In genomic region chr7:133723044-133723443, GRCh38 we compare ENCODE assay signal across 20 cellular contexts.
DNase-seq lines count a peak whose midpoint lies in the region; ATAC-seq and TF ChIP-seq lines count a peak whose summit lies in the region.
"Had no signal": no experiment of that assay in that cellular context is flagged by ENCODE, and none has a peak within 500 bp of the region (broad histone marks: within the 10 kb centered on the region; RNA-seq: fewer than 3 reads in every experiment).

No MANE protein-coding gene starts in this region.

- in situ Hi-C loops in ACHN (cut with HindIII; ENCODE audit: low pct_ligation_motif_present, low pct_unique_long_range_greater_than_20kb, low sequenced_read_pairs): no loop called here
- in situ Hi-C loops in Panc1 (cut with HindIII; ENCODE audit: low pct_unique_long_range_greater_than_20kb, low sequenced_read_pairs): no loop called here

- peak; percentile 10 for DNase-seq in ACHN
- DNase-seq in GM23338 (ENCODE audit: low spot score): no peak
- DNase-seq in Panc1 (ENCODE audit: low read depth, low spot score): no peak
- DNase-seq in epithelial cell of proximal tubule (ENCODE audit: low read depth): no peak
- DNase-seq in mesothelial cell of epicardium (ENCODE audit: low spot score in 2 of 2, unreplicated experiment in 2 of 2): no peak
- DNase-seq in WERI-Rb-1: no peak
- no peak for DNase-seq in right atrium auricular region (ENCODE audit: low spot score)
- DNase-seq: CD4-positive, CD25-positive, alpha-beta regulatory T cell; NCI-H1092; NCI-H1436; NCI-H1930; NCI-H226; NCI-H510A treated with DMSO at 0.1 percent for 48 hours; NCI-H774; OCI-M1; RPMI8226; SHP77 had no signal

- H3K4me1 Mint-ChIP-seq in GM23338 (peaks cover 13% of the 10 kb centered on the region), mesothelial cell of epicardium (peaks cover 11% of the 10 kb centered on the region)
- H3K4me1 Mint-ChIP-seq: B cell had no signal

- no peaks in the 10 kb centered on the region for H3K9me3 Mint-ChIP-seq in GM23338
- H3K9me3 Mint-ChIP-seq in mesothelial cell of epicardium: peaks cover 8% of the 10 kb centered on the region

- ATAC-seq in GM23338: peak; percentile 37; the same call in 2 of the 3 replicates
- no peak for ATAC-seq in Panc1

- intact Hi-C loops in Panc1 (cut with micrococcal nuclease; ENCODE audit: unreplicated experiment): no loop called here

- no peaks in the 10 kb centered on the region for H3F3A ChIP-seq in GM23338 (replicated peaks; ENCODE audit: low read depth)

- H3K9me3 ChIP-seq in Panc1 (ENCODE audit: control insufficient read depth, insufficient read depth, low read depth, low read length) (no peaks in the 10 kb centered on the region), WERI-Rb-1 (ENCODE audit: severe bottlenecking) (no peaks in the 10 kb centered on the region), right atrium auricular region (no peaks in the 10 kb centered on the region)

- H3K27me3 ChIP-seq in GM23338 (ENCODE audit: insufficient read depth) (no peaks in the 10 kb centered on the region), Panc1 (ENCODE audit: control insufficient read depth, insufficient read depth, low read length) (no peaks in the 10 kb centered on the region), WERI-Rb-1 (ENCODE audit: insufficient read depth, low read depth, severe bottlenecking) (no peaks in the 10 kb centered on the region), right atrium auricular region (no peaks in the 10 kb centered on the region)

- H3K4me3 ChIP-seq in GM23338 (no peak overlapping the region), Panc1 (ENCODE audit: low read depth in 2 of 2, low read length in 2 of 2) (no peak overlapping the region), epithelial cell of proximal tubule (ENCODE audit: low read depth, low read length) (no peak overlapping the region), WERI-Rb-1 (ENCODE audit: low read depth, low read length) (no peak overlapping the region), right atrium auricular region (no peak overlapping the region)
- H3K4me3 ChIP-seq: SK-N-MC had no signal

- CTCF ChIA-PET in Panc1 (lab: Charles Lee): no interaction called here

- peaks cover 4% of the 10 kb centered on the region for H3K4me1 ChIP-seq in GM23338 (ENCODE audit: insufficient read depth)
- no peaks in the 10 kb centered on the region for H3K4me1 ChIP-seq in Panc1 (ENCODE audit: control insufficient read depth, insufficient read depth, low read length)
- no peaks in the 10 kb centered on the region for H3K4me1 ChIP-seq in right atrium auricular region

- POLR2A ChIA-PET in Panc1 (lab: Charles Lee): no interaction called here

- H3K36me3 Mint-ChIP-seq in GM23338 (ENCODE audit: low read depth): no peaks in the 10 kb centered on the region
- H3K36me3 Mint-ChIP-seq in mesothelial cell of epicardium: peaks cover 3% of the 10 kb centered on the region

- H2AFZ ChIP-seq in GM23338: no peak overlapping the region

- no peak overlapping the region for H3K27ac ChIP-seq in GM23338 (ENCODE audit: low read depth)
- no peak overlapping the region for H3K27ac ChIP-seq in Panc1 (ENCODE audit: low read length)
- no peak overlapping the region for H3K27ac ChIP-seq in WERI-Rb-1
- H3K27ac ChIP-seq in right atrium auricular region: no peak overlapping the region
- H3K27ac ChIP-seq: KMS-11, SK-N-MC had no signal

- H3K79me2 ChIP-seq in GM23338 (replicated peaks; ENCODE audit: insufficient read depth): no peaks in the 10 kb centered on the region

- no TSS peak for BruUV-seq in Panc1 (replicated peaks; lab: Mats Ljungman, UMichigan)

- H3K27ac Mint-ChIP-seq in GM23338 (peak overlapping the region; percentile 53; the same call in 1 of the 2 replicates), mesothelial cell of epicardium (no peak overlapping the region)
- H3K27ac Mint-ChIP-seq: B cell; CD4-positive, CD25-positive, alpha-beta regulatory T cell had no signal

- no peaks in the 10 kb centered on the region for H4K20me1 ChIP-seq in GM23338 (replicated peaks; ENCODE audit: insufficient read depth)

- no peak overlapping the region for H3K4me3 Mint-ChIP-seq in GM23338
- no peak overlapping the region for H3K4me3 Mint-ChIP-seq in mesothelial cell of epicardium
- H3K4me3 Mint-ChIP-seq: B cell; CD4-positive, CD25-positive, alpha-beta regulatory T cell had no signal

- H3K27me3 Mint-ChIP-seq in GM23338 (ENCODE audit: insufficient read depth, low read depth, poor library complexity): peaks cover 2% of the 10 kb centered on the region
- H3K27me3 Mint-ChIP-seq in mesothelial cell of epicardium (ENCODE audit: low read depth): no peaks in the 10 kb centered on the region
- H3K27me3 Mint-ChIP-seq: B cell; CD4-positive, CD25-positive, alpha-beta regulatory T cell had no signal

- H3K36me3 ChIP-seq in GM23338 (ENCODE audit: insufficient read depth) (no peaks in the 10 kb centered on the region), Panc1 (ENCODE audit: control insufficient read depth, insufficient read depth, low read length) (no peaks in the 10 kb centered on the region), WERI-Rb-1 (no peaks in the 10 kb centered on the region), right atrium auricular region (no peaks in the 10 kb centered on the region)

- H3K9me2 ChIP-seq in GM23338 (ENCODE audit: insufficient read depth): no peaks in the 10 kb centered on the region

- no peak overlapping the region for H3K4me2 ChIP-seq in GM23338
- H3K4me2 ChIP-seq: KMS-11 had no signal

- TF ChIP-seq CTCF in GM23338 (conservative IDR thresholded peaks at IDR 0.05; ENCODE audit: low read depth in 2 of 2): peak in 1 of 2 experiments; percentile 33; a peak in 3 of 4 replicates
- TF ChIP-seq CTCF in Panc1 (IDR thresholded peaks at IDR 0.05): peak; percentile 26
- TF ChIP-seq CTCF in epithelial cell of proximal tubule (conservative IDR thresholded peaks at IDR 0.05; ENCODE audit: low read depth, low read length): peak; percentile 35
- no peak for TF ChIP-seq CTCF in mesothelial cell of epicardium (IDR thresholded peaks at IDR 0.05; ENCODE audit: unreplicated experiment)
- TF ChIP-seq CTCF in WERI-Rb-1 (IDR thresholded peaks at IDR 0.05; ENCODE audit: low read depth, low read length): no peak
- TF ChIP-seq CTCF in right atrium auricular region (IDR thresholded peaks at IDR 0.05): no peak

TF ChIP-seq in GM23338, 12 proteins besides CTCF, POLR2A, EP300 and RAD21 (continues in another document):
- no peak for TF ChIP-seq POLR2AphosphoS5 (IDR thresholded peaks at IDR 0.05; ENCODE audit: low read depth)
- no peak for TF ChIP-seq EZH2 (IDR thresholded peaks at IDR 0.05; ENCODE audit: low read depth, unreplicated experiment)
- TF ChIP-seq JUNB (IDR thresholded peaks at IDR 0.05; ENCODE audit: unreplicated experiment): no peak
- TF ChIP-seq ZNF114 (CRISPR knock-in tag; IDR thresholded peaks at IDR 0.05): no peak
- no peak for TF ChIP-seq ZNF462 (CRISPR knock-in tag; IDR thresholded peaks at IDR 0.05)

Comparison
In these comparisons a context has a peak if more than half of its experiments do, and no peak if none do; other contexts are left out.
1. CTCF ChIP-seq: peak in Panc1 (single experiment) and epithelial cell of proximal tubule (single experiment); none in mesothelial cell of epicardium (single experiment), WERI-Rb-1 (single experiment) and right atrium auricular region (0 of 2).